ENCODE assay signal across 18 cellular contexts in the genomic region with DNA sequence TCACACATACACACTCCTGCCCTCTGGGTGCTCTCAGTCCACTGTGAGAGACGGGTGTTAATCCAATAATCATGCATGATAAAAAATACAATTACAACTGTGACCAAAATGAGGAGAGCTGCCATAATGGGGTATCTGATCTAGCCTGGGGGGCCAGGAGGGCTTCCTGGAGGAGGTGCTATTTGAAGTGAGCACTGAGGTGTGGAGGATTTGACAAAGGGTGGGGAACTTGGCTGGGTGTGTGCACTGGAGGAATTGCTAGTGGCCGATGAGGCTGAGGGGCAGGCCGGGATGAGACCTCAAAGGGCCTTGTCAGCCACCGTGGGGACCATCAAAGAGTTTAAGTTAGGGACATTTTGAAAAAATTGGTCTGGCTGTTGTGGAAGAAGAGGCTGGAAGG. TPM values are rescaled to one million over a fixed set of nuclear protein-coding genes. Genes with fewer than 3 reads are reported as not detected.
DNase-seq lines count a peak whose midpoint lies in the region; ATAC-seq, FAIRE-seq and TF ChIP-seq lines count a peak whose summit lies in the region.
"Had no signal": no experiment of that assay in that cellular context is flagged by ENCODE, and none has a peak within 500 bp of the region (broad histone marks: within the 10 kb centered on the region; RNA-seq: fewer than 3 reads in every experiment).

No MANE protein-coding gene starts in this region.

- peak overlapping the region; percentile 93 for H2AK5ac ChIP-seq in neuronal stem cell (ENCODE audit: low read depth, low read length)

- TF ChIP-seq CTCF in A549 (IDR thresholded peaks at IDR 0.05) (no peak), endodermal cell (conservative IDR thresholded peaks at IDR 0.05) (no peak)

- POLR2A ChIA-PET in A549 (lab: Yijun Ruan, JAX), result no interaction called here

- H4K8ac ChIP-seq in neuronal stem cell (ENCODE audit: low read depth, low read length), result no peak overlapping the region

- TF ChIP-seq EP300 in A549 (IDR thresholded peaks at IDR 0.05), result no peak

- no peaks in the 10 kb centered on the region for H3K9me3 ChIP-seq in A549
- no peaks in the 10 kb centered on the region for H3K9me3 ChIP-seq in endodermal cell (ENCODE audit: control insufficient read depth, low read length)
- no peaks in the 10 kb centered on the region for H3K9me3 ChIP-seq in neuronal stem cell (replicated peaks in 1 of 2; ENCODE audit: control insufficient read depth in 2 of 2, insufficient read depth in 1 of 2, low read depth in 1 of 2, low read length in 2 of 2)
- H3K9me3 ChIP-seq: BLaER1 had no signal

- CTCF ChIA-PET in A549 (lab: Yijun Ruan, JAX), result interaction anchor here (1.4 to 1.8 kb wide), 2 partner anchors 120 to 373 kb away, joined by 5 read pairs; no protein-coding TSS in a partner anchor

- no peak overlapping the region for H4K91ac ChIP-seq in neuronal stem cell (ENCODE audit: low read depth, low read length, poor library complexity)

- H3K27me3 ChIP-seq in endodermal cell (ENCODE audit: control insufficient read depth, insufficient read depth, low read length, poor library complexity, severe bottlenecking), result no peaks in the 10 kb centered on the region
- H3K27me3 ChIP-seq in neuronal stem cell (ENCODE audit: control insufficient read depth in 3 of 3, insufficient read depth in 3 of 3, low read depth in 1 of 3, low read length in 3 of 3), result peaks cover 0 to 2% (median 0%) of the 10 kb centered on the region in 3 experiments
- H3K27me3 ChIP-seq: BLaER1 had no signal

- H2AFZ ChIP-seq in neuronal stem cell (ENCODE audit: low read length), result no peak overlapping the region

- peak overlapping the region; percentile 58 for H3K14ac ChIP-seq in neuronal stem cell (ENCODE audit: low read length)

- H3K4ac ChIP-seq in neuronal stem cell (ENCODE audit: low read length), result no peak overlapping the region

- no peak for ATAC-seq in A549

- no peak overlapping the region for H2BK12ac ChIP-seq in neuronal stem cell (ENCODE audit: low read length)

- no peak overlapping the region for H3K4me3 Mint-ChIP-seq in endodermal cell
- H3K4me3 Mint-ChIP-seq: CD14-positive monocyte; CD4-positive, alpha-beta memory T cell; H9; IgD-negative memory B cell had no signal

- peaks cover 2% of the 10 kb centered on the region for H3K27me3 Mint-ChIP-seq in endodermal cell (ENCODE audit: insufficient read depth)

- no peak for TF ChIP-seq POLR2A in A549 (IDR thresholded peaks at IDR 0.05; ENCODE audit: low read length)

- H3K27ac Mint-ChIP-seq in endodermal cell, result peak overlapping the region; percentile 11
- H3K27ac Mint-ChIP-seq: CD14-positive monocyte; CD4-positive, alpha-beta memory T cell; IgD-negative memory B cell had no signal

- H3K9ac ChIP-seq in endodermal cell (ENCODE audit: extremely low read depth, low read length, poor library complexity, severe bottlenecking), result no peak overlapping the region
- H3K9ac ChIP-seq in neuronal stem cell (ENCODE audit: low read depth, low read length, poor library complexity), result no peak overlapping the region
- H3K9ac ChIP-seq: BLaER1 had no signal

- peak overlapping the region; percentile 31 for H2BK15ac ChIP-seq in neuronal stem cell (ENCODE audit: low read length)

- FAIRE-seq in A549 (lab: Jason Lieb, UNC), result no peak
- FAIRE-seq: GM12892, GM18507, H1, HepG2 had no signal

- H3K4me3 ChIP-seq in A549, result no peak overlapping the region
- H3K4me3 ChIP-seq in endodermal cell (ENCODE audit: low read length), result no peak overlapping the region
- H3K4me3 ChIP-seq in neuronal stem cell (ENCODE audit: low read length in 2 of 2), result no peak overlapping the region
- H3K4me3 ChIP-seq: BLaER1 had no signal

- H3K79me1 ChIP-seq in neuronal stem cell (ENCODE audit: low read depth, low read length), result no peaks in the 10 kb centered on the region

- H3K4me2 ChIP-seq in A549, result no peak overlapping the region
- H3K4me2 ChIP-seq in neuronal stem cell (ENCODE audit: insufficient read depth, low read length, poor library complexity, severe bottlenecking), result no peak overlapping the region
- H3K4me2 ChIP-seq: BLaER1 had no signal

- H3K4me1 Mint-ChIP-seq in endodermal cell, result peaks cover 33% of the 10 kb centered on the region
- H3K4me1 Mint-ChIP-seq: CD14-positive monocyte; CD4-positive, alpha-beta memory T cell; IgD-negative memory B cell had no signal

- no peak overlapping the region for H3K23ac ChIP-seq in neuronal stem cell (ENCODE audit: low read depth, low read length, poor library complexity)

- no peak overlapping the region for H3K27ac ChIP-seq in A549
- H3K27ac ChIP-seq in endodermal cell (ENCODE audit: low read depth, low read length), result no peak overlapping the region
- H3K27ac ChIP-seq in neuronal stem cell (replicated peaks; ENCODE audit: low read length), result no peak overlapping the region
- H3K27ac ChIP-seq: BLaER1 had no signal

- H3K18ac ChIP-seq in neuronal stem cell (ENCODE audit: low read length), result no peak overlapping the region

- peak; percentile 4 for DNase-seq in 8988T
- DNase-seq in A549 (ENCODE audit: low read depth in 1 of 2, low spot score in 1 of 2), result no peak
- peak; percentile 10 for DNase-seq in endodermal cell
- DNase-seq in neuronal stem cell (ENCODE audit: low spot score), result no peak
- no peak for DNase-seq in effector CD4-positive, alpha-beta T cell
- no peak for DNase-seq in foreskin melanocyte
- DNase-seq: CD4-positive, alpha-beta memory T cell; DMS153; DMS79; GDM1; H9 had no signal

- H3K9me3 Mint-ChIP-seq in endodermal cell, result no peaks in the 10 kb centered on the region

- H2BK120ac ChIP-seq in neuronal stem cell (ENCODE audit: low read depth, low read length), result no peak overlapping the region

- no peaks in the 10 kb centered on the region for H3K36me3 Mint-ChIP-seq in endodermal cell (ENCODE audit: low read depth)
- H3K36me3 Mint-ChIP-seq: CD14-positive monocyte; CD4-positive, alpha-beta memory T cell had no signal

- no peak for TF ChIP-seq RAD21 in A549 (conservative IDR thresholded peaks at IDR 0.05 in 1 of 2, IDR thresholded peaks at IDR 0.05 in 1 of 2)

- H3K36me3 ChIP-seq in endodermal cell (ENCODE audit: control insufficient read depth, insufficient read depth, low read length), result no peaks in the 10 kb centered on the region
- H3K36me3 ChIP-seq in neuronal stem cell (replicated peaks in 1 of 2; ENCODE audit: control insufficient read depth in 2 of 2, insufficient read depth in 2 of 2, low read length in 2 of 2), result no peaks in the 10 kb centered on the region
- H3K36me3 ChIP-seq: BLaER1 had no signal

- H2BK5ac ChIP-seq in neuronal stem cell (ENCODE audit: low read length), result peak overlapping the region; percentile 60

- H3K4me1 ChIP-seq in A549 (no peaks in the 10 kb centered on the region), endodermal cell (ENCODE audit: control insufficient read depth, insufficient read depth, low read length) (peaks cover 9% of the 10 kb centered on the region), neuronal stem cell (ENCODE audit: control insufficient read depth in 2 of 2, insufficient read depth in 1 of 2, low read depth in 1 of 2, low read length in 2 of 2) (peaks cover 0 to 11% of the 10 kb centered on the region in 2 donors)
- H3K4me1 ChIP-seq: BLaER1 had no signal

- WGBS in A549 (ENCODE audit: missing lambda C conversion rate), result 73% methylated on average over 4 of the region's 4 CpGs
- WGBS in endodermal cell (ENCODE audit: insufficient coverage in 1 of 2, insufficient read length in 1 of 2), 2 experiments, result 88 to 100% methylated on average over 1 to 4 of the region's 4 CpGs
- whole genome bisulfite sequencing in neuronal stem cell (ENCODE audit: extremely low coverage in 2 of 2, insufficient read length in 2 of 2, insufficient replicate concordance in 1 of 2), 2 donors, result no CpG with 5 or more reads among the region's 4 CpGs

TF ChIP-seq in A549, 52 proteins besides CTCF, POLR2A, EP300 and RAD21:
- TF ChIP-seq RCOR1 (IDR thresholded peaks at IDR 0.05; ENCODE audit: low read depth, low read length), result no peak
- no peak for TF ChIP-seq HOXB5 (CRISPR knock-in tag; IDR thresholded peaks at IDR 0.05)
- no peak for TF ChIP-seq HMGXB4 (CRISPR knock-in tag; IDR thresholded peaks at IDR 0.05; ENCODE audit: borderline replicate concordance)
- peak; percentile 45 for TF ChIP-seq ZFP36 (IDR thresholded peaks at IDR 0.05; ENCODE audit: borderline replicate concordance, partially characterized antibody)

RNA-seq across cellular contexts. Expression of gene VSTM2L, which starts 34.8 kb away (rescaled TPM):
- 1.9 and 2.0 TPM in 2 replicates for polyA plus RNA-seq in A549 (2011; rRNA removed)
- polyA plus RNA-seq in A549 (2012; cell fraction: cytosol; rRNA removed), result 2.6 and 3.7 TPM in 2 replicates
- 4.1 and 5.2 TPM in 2 replicates for polyA plus RNA-seq in A549 (2012; cell fraction: nucleus; rRNA removed)
- polyA plus RNA-seq in A549 (2017; fragmentation: RNase III; extraction: RNeasy Plus Mini Kit Qiagen cat#74134 plus additional on column Dnase treatment), result 3.7 to 7.4 TPM (median 5.8 TPM) in 3 replicates
- 0.92 and 1.3 TPM in 2 replicates for polyA minus RNA-seq in A549 (2011; rRNA and poly(A)+ RNA removed)
- total RNA-seq in endodermal cell, result 1 to 10 TPM; 1.4 to 2.9 TPM
- 27.8 TPM for polyA plus RNA-seq in endodermal cell (2013, experiment 1 of 2)
- 22.4 TPM for polyA plus RNA-seq in endodermal cell (2013, experiment 2 of 2)
- polyA plus RNA-seq in neuronal stem cell (2013, experiment 1 of 2), result 9.1 TPM
- 8.0 TPM for polyA plus RNA-seq in neuronal stem cell (2013, experiment 2 of 2)
- total RNA-seq: CD4-positive, alpha-beta memory T cell; HepG2 had no signal
- polyA plus RNA-seq: CD14-positive monocyte; CD4-positive, alpha-beta memory T cell; HepG2; IgD-negative memory B cell had no signal

Comparison
In these comparisons a context has a peak if more than half of its experiments do, and no peak if none do; other contexts are left out.
1. DNase-seq: peak in 8988T (single experiment) and endodermal cell (single experiment); none in A549 (0 of 2), neuronal stem cell (single experiment), effector CD4-positive, alpha-beta T cell (single experiment) and foreskin melanocyte (single experiment).